9 cellular contexts compared by ENCODE assay signal in the genomic region with DNA sequence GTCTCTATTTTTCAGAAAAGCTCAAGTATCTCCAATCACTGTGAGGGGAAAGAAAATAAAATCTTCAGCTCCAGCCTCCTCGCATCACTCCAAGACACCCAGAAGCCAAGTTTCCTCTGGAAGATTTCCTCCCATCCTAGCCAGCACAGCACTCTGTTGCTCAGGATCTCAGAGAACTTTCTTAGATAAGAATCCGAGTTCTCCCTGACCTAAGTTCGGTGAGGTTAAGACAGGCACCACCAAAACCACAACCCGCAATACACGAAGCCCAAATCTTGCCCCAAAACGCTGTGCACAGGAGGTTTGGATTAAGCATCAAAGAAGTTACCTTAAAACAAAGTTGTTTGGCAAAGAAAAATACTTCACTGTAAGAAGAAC. TPM values are rescaled to one million over a fixed set of nuclear protein-coding genes. Genes with fewer than 3 reads are reported as not detected.
DNase-seq lines count a peak whose midpoint lies in the region; ATAC-seq and TF ChIP-seq lines count a peak whose summit lies in the region.
"Had no signal": no experiment of that assay in that cellular context is flagged by ENCODE, and none has a peak within 500 bp of the region (broad histone marks: within the 10 kb centered on the region; RNA-seq: fewer than 3 reads in every experiment).

No MANE protein-coding gene starts in this region.

- CTCF ChIA-PET in Caco-2 (lab: Charles Lee) (interaction anchor here (0.7 kb wide), 1 partner anchor 112 kb away, joined by 3 read pairs; no protein-coding TSS in a partner anchor), RWPE1 (lab: Yijun Ruan, JAX) (interaction anchor here (0.7 to 1.9 kb wide), 6 partner anchors 10 to 735 kb away, joined by 3 to 7 read pairs (median 3); no protein-coding TSS in a partner anchor)

- DNase-seq in Caco-2 (no peak), RWPE1 (ENCODE audit: low spot score) (no peak), esophagus muscularis mucosa (ENCODE audit: extremely low spot score) (no peak), progenitor cell of endocrine pancreas (ENCODE audit: low spot score, unreplicated experiment) (no peak), DMS53 (lab: John Stamatoyannopoulos, UW) (no peak), NCI-H187 (lab: John Stamatoyannopoulos, UW) (no peak)
- DNase-seq: NCI-H2227 treated with DMSO at 0.1 percent for 48 hours had no signal

- H3K36me3 Mint-ChIP-seq in Caco-2 (ENCODE audit: insufficient read depth, unreplicated experiment) (peaks cover 6% of the 10 kb centered on the region), progenitor cell of endocrine pancreas (ENCODE audit: insufficient read depth) (no peaks in the 10 kb centered on the region)

- H3K27me3 Mint-ChIP-seq in Caco-2 (ENCODE audit: insufficient read depth, unreplicated experiment) (no peaks in the 10 kb centered on the region), progenitor cell of endocrine pancreas (no peaks in the 10 kb centered on the region)

- H3K27ac ChIP-seq in RWPE1 = peak overlapping the region; percentile 97
- H3K27ac ChIP-seq in esophagus muscularis mucosa (replicated peaks in 1 of 4) = peak overlapping the region; percentile 89 to 90 (median 89)

- no peak overlapping the region for H3K4me3 ChIP-seq in Caco-2 (ENCODE audit: low read depth, low read length)
- peak overlapping the region; percentile 10 to 42 (median 22) for H3K4me3 ChIP-seq in esophagus muscularis mucosa

- H3K4me1 ChIP-seq in Caco-2 (peaks cover 32% of the 10 kb centered on the region), esophagus muscularis mucosa (peaks cover 79 to 89% (median 88%) of the 10 kb centered on the region in 4 donors)

- H3K27ac Mint-ChIP-seq in Caco-2 (ENCODE audit: unreplicated experiment) (peak overlapping the region; percentile 76), progenitor cell of endocrine pancreas (peak overlapping the region; percentile 74)

- H3K9me3 Mint-ChIP-seq in Caco-2 (ENCODE audit: unreplicated experiment) (no peaks in the 10 kb centered on the region), progenitor cell of endocrine pancreas (ENCODE audit: low read depth) (no peaks in the 10 kb centered on the region)

- 19% methylated on average over 6 of the region's 6 CpGs for WGBS in esophagus muscularis mucosa

- H3K9me3 ChIP-seq in Caco-2 (no peaks in the 10 kb centered on the region), esophagus muscularis mucosa (no peaks in the 10 kb centered on the region)

- TF ChIP-seq CTCF in Caco-2 (IDR thresholded peaks at IDR 0.05; ENCODE audit: insufficient read depth in 1 of 2, low read depth in 1 of 2, low read length in 1 of 2, severe bottlenecking in 1 of 2, unreplicated experiment in 1 of 2) (no peak), RWPE1 (conservative IDR thresholded peaks at IDR 0.05; ENCODE audit: low read depth) (no peak), esophagus muscularis mucosa (IDR thresholded peaks at IDR 0.05) (no peak), progenitor cell of endocrine pancreas (IDR thresholded peaks at IDR 0.05; ENCODE audit: unreplicated experiment) (no peak)

- no peak for TF ChIP-seq POLR2A in esophagus muscularis mucosa (IDR thresholded peaks at IDR 0.05; ENCODE audit: low read depth)

- intact Hi-C loops in Caco-2 (cut with micrococcal nuclease; ENCODE audit: unreplicated experiment) (loop anchor here (2.0 to 5.0 kb wide), 2 partner anchors 108 to 209 kb away; no protein-coding TSS in a partner anchor), esophagus muscularis mucosa (cut with DNase I) (loop anchor here (5.0 kb wide), 4 partner anchors 33 to 323 kb away; a partner anchor contains a TSS)

- no peak for ATAC-seq in HG03097 (IDR thresholded peaks at IDR 0.05; ENCODE audit: low FRiP score, unreplicated experiment)
- ATAC-seq in HG02610 (IDR thresholded peaks at IDR 0.05; ENCODE audit: unreplicated experiment) = no peak

- POLR2A ChIA-PET in Caco-2 (lab: Charles Lee) = no interaction called here
- POLR2A ChIA-PET in RWPE1 (lab: Yijun Ruan, JAX; ENCODE audit: low non-redundant PET) = no interaction called here

- BruUV-seq in Caco-2 (replicated peaks; lab: Mats Ljungman, UMichigan) = no TSS peak

- no peaks in the 10 kb centered on the region for H3K27me3 ChIP-seq in Caco-2 (replicated peaks; ENCODE audit: control insufficient read depth, insufficient read depth, low read length)
- no peaks in the 10 kb centered on the region for H3K27me3 ChIP-seq in esophagus muscularis mucosa

- TF ChIP-seq EP300 in esophagus muscularis mucosa (IDR thresholded peaks at IDR 0.05) = no peak

- H3K36me3 ChIP-seq in Caco-2 (ENCODE audit: control insufficient read depth, insufficient read depth, low read length) (no peaks in the 10 kb centered on the region; the same call in 1 of the 2 replicates), esophagus muscularis mucosa (no peaks in the 10 kb centered on the region)

- H3K4me3 Mint-ChIP-seq in Caco-2 (ENCODE audit: unreplicated experiment) (peak overlapping the region; percentile 25), progenitor cell of endocrine pancreas (ENCODE audit: low read depth) (peak overlapping the region; percentile 17)

- H3K4me1 Mint-ChIP-seq in Caco-2 (ENCODE audit: low read depth, unreplicated experiment) (peaks cover 23% of the 10 kb centered on the region), progenitor cell of endocrine pancreas (ENCODE audit: low read depth) (peaks cover 59% of the 10 kb centered on the region)

RNA-seq across cellular contexts. Expression of a gene that starts 4.2 kb away (rescaled TPM):
- total RNA-seq in Caco-2 (2022) = 13.6 and 13.7 TPM in 2 replicates
- 10 to 100 TPM; 25.2 to 43.3 (median 34.7) TPM for total RNA-seq in esophagus muscularis mucosa
- total RNA-seq in progenitor cell of endocrine pancreas = 36.8 and 39.8 TPM in 2 replicates

RNA-seq across cellular contexts. Expression of a gene that starts 51.7 kb away (rescaled TPM):
- total RNA-seq in Caco-2 (2022) (28.1 and 29.9 TPM in 2 replicates), esophagus muscularis mucosa (10 to 100 TPM in 2 of 4 donors, 1 to 10 TPM in 2; 9.0 to 11.9 (median 10.0) TPM), progenitor cell of endocrine pancreas (16.1 and 17.1 TPM in 2 replicates)
